ENCODE assay signal across 8 cellular contexts in the genomic region with DNA sequence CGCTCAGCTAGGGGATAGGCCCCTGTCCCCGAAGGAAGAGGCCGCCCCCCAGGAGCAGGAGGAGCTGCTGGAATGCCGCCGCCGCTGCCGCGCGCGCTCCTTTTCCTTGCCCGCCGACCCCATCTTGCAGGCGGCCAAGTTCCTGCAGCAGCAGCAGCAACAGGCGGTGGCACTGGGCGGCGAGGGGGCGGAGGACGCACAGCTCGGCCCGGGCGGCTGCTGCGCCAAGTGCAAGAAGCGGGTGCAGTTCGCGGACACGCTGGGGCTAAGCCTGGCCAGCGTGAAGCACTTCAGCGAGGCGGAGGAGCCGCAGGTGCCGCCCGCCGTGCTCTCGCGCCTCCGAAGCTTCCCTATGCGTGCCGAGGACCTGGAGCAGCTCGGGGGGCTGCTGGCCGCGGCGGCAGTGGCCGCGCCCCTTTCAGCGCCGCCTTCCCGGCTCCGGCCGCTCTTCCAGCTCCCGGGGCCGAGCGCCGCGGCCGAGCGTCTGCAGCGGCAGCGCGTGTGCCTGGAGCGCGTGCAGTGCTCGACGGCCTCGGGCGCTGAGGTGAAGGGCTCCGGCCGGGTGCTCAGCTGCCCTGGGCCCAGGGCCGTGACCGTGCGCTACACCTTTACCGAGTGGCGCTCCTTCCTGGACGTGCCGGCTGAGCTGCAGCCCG. TPM values are rescaled to one million over a fixed set of nuclear protein-coding genes. Genes with fewer than 3 reads are reported as not detected.
DNase-seq lines count a peak whose midpoint lies in the region; ATAC-seq and TF ChIP-seq lines count a peak whose summit lies in the region.

No MANE protein-coding gene starts in this region.

- peak overlapping the region; percentile 73 for H3K4me2 ChIP-seq in parathyroid adenoma (ENCODE audit: low read length)

- no peak overlapping the region for H3K27ac Mint-ChIP-seq in CD8-positive, alpha-beta memory T cell

- H3K36me3 ChIP-seq in parathyroid adenoma (ENCODE audit: control insufficient read depth, insufficient read depth, low read length), result no peaks in the 10 kb centered on the region
- H3K36me3 ChIP-seq in CD8-positive, alpha-beta memory T cell (ENCODE audit: insufficient read depth, low read length), result no peaks in the 10 kb centered on the region

- peaks cover 33 to 54% of the 10 kb centered on the region in 2 donors for H3K27me3 Mint-ChIP-seq in CD8-positive, alpha-beta memory T cell

- peak overlapping the region; percentile 69 for H3K9ac ChIP-seq in parathyroid adenoma

- H3K4me3 Mint-ChIP-seq in CD8-positive, alpha-beta memory T cell, result no peak overlapping the region

- DNase-seq in GM03348 (ENCODE audit: low spot score) (peak; percentile 62), foreskin keratinocyte (peak; percentile 16 to 34)
- DNase-seq in CD8-positive, alpha-beta memory T cell, result no peak

- peaks cover 0 to 2% (median 0%) of the 10 kb centered on the region in 5 donors for H3K9me3 Mint-ChIP-seq in CD8-positive, alpha-beta memory T cell

- H3K79me2 ChIP-seq in parathyroid adenoma, result no peaks in the 10 kb centered on the region

- POLR2A ChIA-PET in CD8-positive, alpha-beta memory T cell (lab: Charles Lee), result no interaction called here

- no peaks in the 10 kb centered on the region for H3K9me3 ChIP-seq in parathyroid adenoma (ENCODE audit: control insufficient read depth, low read length)
- H3K9me3 ChIP-seq in CD8-positive, alpha-beta memory T cell (ENCODE audit: low read length), result no peaks in the 10 kb centered on the region

- H2AFZ ChIP-seq in parathyroid adenoma, result peak overlapping the region; percentile 99

- peak overlapping the region; percentile 41 for H3K4me3 ChIP-seq in parathyroid adenoma (ENCODE audit: low read depth, low read length)
- H3K4me3 ChIP-seq in CD8-positive, alpha-beta memory T cell (ENCODE audit: low read length), result no peak overlapping the region

- H3K27ac ChIP-seq in foreskin keratinocyte (no peak overlapping the region), parathyroid adenoma (peak overlapping the region; percentile 68)
- H3K27ac ChIP-seq in CD8-positive, alpha-beta memory T cell (ENCODE audit: low read depth, low read length), result no peak overlapping the region

- peaks cover 31% of the 10 kb centered on the region for H3K27me3 ChIP-seq in foreskin keratinocyte
- H3K27me3 ChIP-seq in parathyroid adenoma (ENCODE audit: control insufficient read depth, insufficient read depth, low read length), result no peaks in the 10 kb centered on the region
- H3K27me3 ChIP-seq in CD8-positive, alpha-beta memory T cell (ENCODE audit: insufficient read depth, low read length, poor library complexity, severe bottlenecking), result no peaks in the 10 kb centered on the region

- CTCF ChIA-PET in CD8-positive, alpha-beta memory T cell (lab: Charles Lee), result no interaction called here

- H3K4me1 ChIP-seq in foreskin keratinocyte, result peaks cover 15% of the 10 kb centered on the region
- H3K4me1 ChIP-seq in parathyroid adenoma, result no peaks in the 10 kb centered on the region
- H3K4me1 ChIP-seq in CD8-positive, alpha-beta memory T cell (ENCODE audit: insufficient read depth, low read length), result no peaks in the 10 kb centered on the region

- H3K4me1 Mint-ChIP-seq in CD8-positive, alpha-beta memory T cell, result peaks cover 0 to 11% (median 2%) of the 10 kb centered on the region in 3 donors

- peak; percentile 22 for ATAC-seq in HG02884 (IDR thresholded peaks at IDR 0.05; ENCODE audit: unreplicated experiment)
- peak; percentile 67 for ATAC-seq in SK-N-SH treated with all-trans-retinoic acid at 6 μM for 48 hours
- ATAC-seq in foreskin keratinocyte, result peak; percentile 3
- no peak for ATAC-seq in HG03520 (IDR thresholded peaks at IDR 0.05; ENCODE audit: unreplicated experiment)
- ATAC-seq in HG02840 (IDR thresholded peaks at IDR 0.05; ENCODE audit: low FRiP score, unreplicated experiment), result no peak

- TF ChIP-seq CTCF in foreskin keratinocyte (conservative IDR thresholded peaks at IDR 0.05), result no peak
- TF ChIP-seq CTCF in parathyroid adenoma (IDR thresholded peaks at IDR 0.05), result no peak

- no peaks in the 10 kb centered on the region for H3K36me3 Mint-ChIP-seq in CD8-positive, alpha-beta memory T cell

TF ChIP-seq in SK-N-SH treated with all-trans-retinoic acid at 6 μM for 48 hours, 23 proteins besides CTCF, POLR2A, EP300 and RAD21:
- TF ChIP-seq ESRRG (CRISPR knock-in tag; IDR thresholded peaks at IDR 0.05) (no peak), BACH2 (CRISPR knock-in tag; IDR thresholded peaks at IDR 0.05; ENCODE audit: borderline replicate concordance) (no peak), OSR1 (CRISPR knock-in tag; IDR thresholded peaks at IDR 0.05) (no peak), ZC3H10 (CRISPR knock-in tag; IDR thresholded peaks at IDR 0.05) (no peak), ZNF70 (CRISPR knock-in tag; IDR thresholded peaks at IDR 0.05) (no peak), GLIS3 (CRISPR knock-in tag; IDR thresholded peaks at IDR 0.05) (no peak), CSDC2 (CRISPR knock-in tag; IDR thresholded peaks at IDR 0.05) (no peak), SNAI2 (CRISPR knock-in tag; IDR thresholded peaks at IDR 0.05) (no peak), PPARA (CRISPR knock-in tag; IDR thresholded peaks at IDR 0.05; ENCODE audit: borderline replicate concordance) (no peak)
- TF ChIP-seq, protein P1, sequence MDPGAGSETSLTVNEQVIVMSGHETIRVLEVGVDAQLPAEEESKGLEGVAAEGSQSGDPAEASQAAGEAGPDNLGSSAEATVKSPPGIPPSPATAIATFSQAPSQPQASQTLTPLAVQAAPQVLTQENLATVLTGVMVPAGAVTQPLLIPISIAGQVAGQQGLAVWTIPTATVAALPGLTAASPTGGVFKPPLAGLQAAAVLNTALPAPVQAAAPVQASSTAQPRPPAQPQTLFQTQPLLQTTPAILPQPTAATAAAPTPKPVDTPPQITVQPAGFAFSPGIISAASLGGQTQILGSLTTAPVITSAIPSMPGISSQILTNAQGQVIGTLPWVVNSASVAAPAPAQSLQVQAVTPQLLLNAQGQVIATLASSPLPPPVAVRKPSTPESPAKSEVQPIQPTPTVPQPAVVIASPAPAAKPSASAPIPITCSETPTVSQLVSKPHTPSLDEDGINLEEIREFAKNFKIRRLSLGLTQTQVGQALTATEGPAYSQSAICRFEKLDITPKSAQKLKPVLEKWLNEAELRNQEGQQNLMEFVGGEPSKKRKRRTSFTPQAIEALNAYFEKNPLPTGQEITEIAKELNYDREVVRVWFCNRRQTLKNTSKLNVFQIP (CRISPR knock-in tag; IDR thresholded peaks at IDR 0.05; ENCODE audit: borderline replicate concordance, low read depth), result no peak
- TF ChIP-seq, protein P2, sequence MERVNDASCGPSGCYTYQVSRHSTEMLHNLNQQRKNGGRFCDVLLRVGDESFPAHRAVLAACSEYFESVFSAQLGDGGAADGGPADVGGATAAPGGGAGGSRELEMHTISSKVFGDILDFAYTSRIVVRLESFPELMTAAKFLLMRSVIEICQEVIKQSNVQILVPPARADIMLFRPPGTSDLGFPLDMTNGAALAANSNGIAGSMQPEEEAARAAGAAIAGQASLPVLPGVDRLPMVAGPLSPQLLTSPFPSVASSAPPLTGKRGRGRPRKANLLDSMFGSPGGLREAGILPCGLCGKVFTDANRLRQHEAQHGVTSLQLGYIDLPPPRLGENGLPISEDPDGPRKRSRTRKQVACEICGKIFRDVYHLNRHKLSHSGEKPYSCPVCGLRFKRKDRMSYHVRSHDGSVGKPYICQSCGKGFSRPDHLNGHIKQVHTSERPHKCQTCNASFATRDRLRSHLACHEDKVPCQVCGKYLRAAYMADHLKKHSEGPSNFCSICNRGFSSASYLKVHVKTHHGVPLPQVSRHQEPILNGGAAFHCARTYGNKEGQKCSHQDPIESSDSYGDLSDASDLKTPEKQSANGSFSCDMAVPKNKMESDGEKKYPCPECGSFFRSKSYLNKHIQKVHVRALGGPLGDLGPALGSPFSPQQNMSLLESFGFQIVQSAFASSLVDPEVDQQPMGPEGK (CRISPR knock-in tag; IDR thresholded peaks at IDR 0.05; ENCODE audit: borderline replicate concordance), result no peak

RNA-seq across cellular contexts. Expression of a gene that starts 0.6 kb away (rescaled TPM):
- total RNA-seq in foreskin keratinocyte, result 0.07 and 0.10 TPM in 2 replicates
- polyA plus RNA-seq in foreskin keratinocyte, result 0.06 and 0.09 TPM in 2 replicates
- total RNA-seq in CD8-positive, alpha-beta memory T cell, result not detected
- polyA plus RNA-seq in CD8-positive, alpha-beta memory T cell, result not detected

Comparison
In these comparisons a context has a peak if more than half of its experiments do, and no peak if none do; other contexts are left out.
1. DNase-seq: peak in GM03348 (single experiment) and foreskin keratinocyte (2 of 2); none in CD8-positive, alpha-beta memory T cell (0 of 5).
2. ATAC-seq: peak in HG02884 (single experiment), SK-N-SH treated with all-trans-retinoic acid at 6 μM for 48 hours (single experiment) and foreskin keratinocyte (single experiment); none in HG03520 (single experiment) and HG02840 (single experiment).